1 cellular context compared by ENCODE assay signal in the genomic region with DNA sequence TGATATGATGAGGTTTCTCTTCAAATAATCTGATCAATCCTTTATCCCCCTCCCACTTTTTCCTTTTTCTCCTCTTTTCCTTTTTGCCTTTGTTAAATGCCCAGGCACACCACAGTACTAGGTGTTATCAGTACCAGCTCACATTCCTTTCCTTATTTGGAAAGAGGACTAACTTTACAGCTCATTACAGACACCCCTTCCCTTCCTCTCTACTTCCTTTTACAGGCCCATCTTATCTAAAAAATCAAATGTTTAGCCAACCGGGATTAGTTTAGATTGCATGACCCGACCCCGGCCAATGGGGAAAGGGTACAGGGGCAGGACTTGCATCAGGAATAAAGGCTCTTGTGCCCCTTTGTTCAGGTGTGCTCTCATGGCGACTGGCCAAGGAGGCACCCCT.
A peak's percentile ranks its signal among the peaks of the same experiment; 100 is the strongest.
TF ChIP-seq lines count a peak whose summit lies in the region.

No MANE protein-coding gene starts in this region.

TF ChIP-seq in H1, 55 proteins besides CTCF, POLR2A, EP300 and RAD21:
- TF ChIP-seq SRF (IDR thresholded peaks at IDR 0.05; ENCODE audit: low read depth, low read length) (peak; percentile 86; the same call in 1 of the 2 replicates), TAF1 (IDR thresholded peaks at IDR 0.05; ENCODE audit: low read depth, low read length) (peak; percentile 25; the same call in 1 of the 2 replicates)
